1 cellular context compared by ENCODE assay signal in genomic region chr1:109112652-109113285, GRCh38.
TF ChIP-seq lines count a peak whose summit lies in the region.

No MANE protein-coding gene starts in this region.

TF ChIP-seq in GM23338, 12 proteins besides CTCF, POLR2A, EP300 and RAD21 (continued from another document):
- TF ChIP-seq ZNF462 (CRISPR knock-in tag; IDR thresholded peaks at IDR 0.05) (no peak), NANOG (IDR thresholded peaks at IDR 0.05; ENCODE audit: borderline replicate concordance) (no peak), CREB1 (CRISPR knock-in tag; IDR thresholded peaks at IDR 0.05; ENCODE audit: low read depth) (peak; percentile 36; the same call in 1 of the 2 replicates), ZNF114 (CRISPR knock-in tag; IDR thresholded peaks at IDR 0.05) (no peak)
